8 cellular contexts compared by ENCODE assay signal in genomic region chr16:49956915-49957314, GRCh38.
"Had no signal": no experiment of that assay in that cellular context is flagged by ENCODE, and none has a peak within 500 bp of the region (broad histone marks: within the 10 kb centered on the region; RNA-seq: fewer than 3 reads in every experiment).

No MANE protein-coding gene starts in this region.

- H3K4me2 ChIP-seq: KMS-11 had no signal

- H3K36me3 ChIP-seq: HAP-1 had no signal

- H3K36me3 Mint-ChIP-seq: IgD-negative memory B cell had no signal

- H3K9me3 Mint-ChIP-seq: IgD-negative memory B cell had no signal

- ATAC-seq: HCT116 had no signal

- H3K9me3 ChIP-seq: HAP-1 had no signal

- H3K27ac Mint-ChIP-seq: IgD-negative memory B cell had no signal

- H3K4me1 ChIP-seq: HAP-1 had no signal

- DNase-seq: GM23248, GOT3, H7, KBM-7 had no signal

- H3K4me3 Mint-ChIP-seq: IgD-negative memory B cell had no signal

- H3K4me3 ChIP-seq: GM23248, HAP-1 had no signal

- H3K9ac ChIP-seq: GM23248, KMS-11 had no signal

- H3K27ac ChIP-seq: GM23248, KMS-11 had no signal
